2 cellular contexts compared by ENCODE assay signal in genomic region chrX:1903380-1903935, GRCh38.
TF ChIP-seq lines count a peak whose summit lies in the region.

No MANE protein-coding gene starts in this region.

TF ChIP-seq in A549, 52 proteins besides CTCF, POLR2A, EP300 and RAD21 (continued from another document and continues in another):
- TF ChIP-seq E2F6 (IDR thresholded peaks at IDR 0.05; ENCODE audit: borderline replicate concordance, low read depth) (no peak), HOXB5 (CRISPR knock-in tag; IDR thresholded peaks at IDR 0.05) (peak; percentile 81; the same call in 1 of the 2 replicates), PHF8 (IDR thresholded peaks at IDR 0.05; ENCODE audit: borderline replicate concordance, low read depth) (no peak), USF2 (IDR thresholded peaks at IDR 0.05) (no peak), MAX (IDR thresholded peaks at IDR 0.05) (peak; percentile 68), RCOR1 (IDR thresholded peaks at IDR 0.05; ENCODE audit: low read depth, low read length) (no peak), MAZ (IDR thresholded peaks at IDR 0.05; ENCODE audit: borderline replicate concordance, low read depth, low read length) (no peak), HDAC2 (IDR thresholded peaks at IDR 0.05) (no peak), FOSL2 (IDR thresholded peaks at IDR 0.05) (peak; percentile 88), FOSL2 (CRISPR knock-in tag; IDR thresholded peaks at IDR 0.05) (peak; percentile 96), CHD4 (IDR thresholded peaks at IDR 0.05; ENCODE audit: borderline replicate concordance) (no peak), RFX5 (IDR thresholded peaks at IDR 0.05) (no peak), HOXB13 (CRISPR knock-in tag; IDR thresholded peaks at IDR 0.05; ENCODE audit: low read depth) (no peak), ELK1 (IDR thresholded peaks at IDR 0.05; ENCODE audit: low read depth, low read length) (no peak), HMGXB4 (CRISPR knock-in tag; IDR thresholded peaks at IDR 0.05; ENCODE audit: borderline replicate concordance) (no peak), NPAS2 (CRISPR knock-in tag; IDR thresholded peaks at IDR 0.05; ENCODE audit: borderline replicate concordance) (no peak), BHLHE40 (IDR thresholded peaks at IDR 0.05; ENCODE audit: low read depth, low read length) (no peak), CBX2 (IDR thresholded peaks at IDR 0.05; ENCODE audit: borderline replicate concordance, low read depth) (no peak), MAFK (IDR thresholded peaks at IDR 0.05; ENCODE audit: partially characterized antibody) (peak; percentile 18), EHMT2 (IDR thresholded peaks at IDR 0.05; ENCODE audit: low read depth) (no peak), FOSB (CRISPR knock-in tag; IDR thresholded peaks at IDR 0.05) (no peak), ESRRA (IDR thresholded peaks at IDR 0.05; ENCODE audit: borderline replicate concordance, low read length) (peak; percentile 97), NR3C1 (IDR thresholded peaks at IDR 0.05) (no peak), HOXA7 (CRISPR knock-in tag; IDR thresholded peaks at IDR 0.05) (no peak), CBX8 (IDR thresholded peaks at IDR 0.05) (no peak), KDM5A (IDR thresholded peaks at IDR 0.05) (no peak), EHF (CRISPR knock-in tag; IDR thresholded peaks at IDR 0.05) (no peak), PBX3 (IDR thresholded peaks at IDR 0.05) (no peak; the same call in none of the 2 replicates), JUNB (IDR thresholded peaks at IDR 0.05) (peak; percentile 97), CHD2 (IDR thresholded peaks at IDR 0.05; ENCODE audit: low read length, partially characterized antibody) (no peak)

TF ChIP-seq in GM23338, 12 proteins besides CTCF, POLR2A, EP300 and RAD21 (continued from another document):
- TF ChIP-seq ZNF462 (CRISPR knock-in tag; IDR thresholded peaks at IDR 0.05) (no peak), ZNF331 (CRISPR knock-in tag; IDR thresholded peaks at IDR 0.05; ENCODE audit: low read depth) (no peak), EZH2phosphoT487 (IDR thresholded peaks at IDR 0.05; ENCODE audit: unreplicated experiment) (no peak)
